21 cellular contexts compared by ENCODE assay signal in the genomic region with DNA sequence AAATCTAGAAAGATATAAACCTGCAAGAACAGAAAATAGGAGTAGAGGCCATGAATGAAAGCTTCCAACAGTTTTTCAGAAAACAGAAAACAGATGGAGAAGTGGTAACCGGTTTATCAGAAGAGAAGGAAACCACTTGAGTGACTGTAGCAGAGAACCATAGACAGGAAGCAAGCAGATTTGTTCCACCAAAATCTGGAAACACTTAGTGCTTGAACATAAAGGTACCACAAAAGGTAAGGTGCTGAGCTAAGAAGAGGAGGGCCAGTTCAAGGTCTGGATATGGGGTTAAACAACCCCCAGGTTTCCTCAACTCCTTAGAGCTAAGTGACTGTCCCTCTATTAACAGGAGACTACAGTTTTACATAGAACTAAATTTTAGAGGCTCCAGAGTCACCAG. TPM values are rescaled to one million over a fixed set of nuclear protein-coding genes. Genes with fewer than 3 reads are reported as not detected.
DNase-seq lines count a peak whose midpoint lies in the region; ATAC-seq and TF ChIP-seq lines count a peak whose summit lies in the region.
"Had no signal": no experiment of that assay in that cellular context is flagged by ENCODE, and none has a peak within 500 bp of the region (broad histone marks: within the 10 kb centered on the region; RNA-seq: fewer than 3 reads in every experiment).

No MANE protein-coding gene starts in this region.

- POLR2A ChIA-PET in T-cell (lab: Charles Lee), result interaction anchor here (0.5 to 1.6 kb wide), 3 partner anchors 10 to 54 kb away, joined by 3 to 4 read pairs (median 3); no protein-coding TSS in a partner anchor

- no peaks in the 10 kb centered on the region for H3K4me1 ChIP-seq in ascending aorta
- H3K4me1 ChIP-seq: HAP-1, uterus had no signal

- no peaks in the 10 kb centered on the region for H3K27me3 Mint-ChIP-seq in activated naive CD4-positive, alpha-beta T cell treated with anti-CD3 and anti-CD28 coated beads, Interleukin-2, amount 50 U/mL, for 24 hours
- H3K27me3 Mint-ChIP-seq in activated naive CD4-positive, alpha-beta T cell treated with anti-CD3 and anti-CD28 coated beads, Interleukin-2, amount 10 ng/mL, durations not matched to agents 7 days and 5 days, result no peaks in the 10 kb centered on the region
- no peaks in the 10 kb centered on the region for H3K27me3 Mint-ChIP-seq in T-cell
- H3K27me3 Mint-ChIP-seq in central memory CD8-positive, alpha-beta T cell, result no peaks in the 10 kb centered on the region
- no peaks in the 10 kb centered on the region for H3K27me3 Mint-ChIP-seq in stimulated activated naive CD8-positive, alpha-beta T cell treated with anti-CD3 and anti-CD28 coated beads, Interleukin-15, Interleukin-2, amounts not matched to agents 100 ng/mL and 50 ng/mL, for 24 hours

- H3K27ac Mint-ChIP-seq in activated naive CD4-positive, alpha-beta T cell treated with anti-CD3 and anti-CD28 coated beads, Interleukin-2, amount 50 U/mL, for 24 hours, result peak overlapping the region; percentile 53
- no peak overlapping the region for H3K27ac Mint-ChIP-seq in activated naive CD4-positive, alpha-beta T cell treated with anti-CD3 and anti-CD28 coated beads, Interleukin-2, amount 10 ng/mL, durations not matched to agents 7 days and 5 days
- peak overlapping the region; percentile 13 to 17 for H3K27ac Mint-ChIP-seq in T-cell
- peak overlapping the region; percentile 73 for H3K27ac Mint-ChIP-seq in central memory CD8-positive, alpha-beta T cell (ENCODE audit: low read depth)
- H3K27ac Mint-ChIP-seq in stimulated activated naive CD8-positive, alpha-beta T cell treated with anti-CD3 and anti-CD28 coated beads, Interleukin-15, Interleukin-2, amounts not matched to agents 100 ng/mL and 50 ng/mL, for 24 hours, result peak overlapping the region; percentile 39

- no peaks in the 10 kb centered on the region for H3K9me3 Mint-ChIP-seq in activated naive CD4-positive, alpha-beta T cell treated with anti-CD3 and anti-CD28 coated beads, Interleukin-2, amount 50 U/mL, for 24 hours
- H3K9me3 Mint-ChIP-seq in activated naive CD4-positive, alpha-beta T cell treated with anti-CD3 and anti-CD28 coated beads, Interleukin-2, amount 10 ng/mL, durations not matched to agents 7 days and 5 days, result no peaks in the 10 kb centered on the region
- no peaks in the 10 kb centered on the region for H3K9me3 Mint-ChIP-seq in T-cell
- H3K9me3 Mint-ChIP-seq in central memory CD8-positive, alpha-beta T cell, result no peaks in the 10 kb centered on the region
- no peaks in the 10 kb centered on the region for H3K9me3 Mint-ChIP-seq in stimulated activated naive CD8-positive, alpha-beta T cell treated with anti-CD3 and anti-CD28 coated beads, Interleukin-15, Interleukin-2, amounts not matched to agents 100 ng/mL and 50 ng/mL, for 24 hours
- H3K9me3 Mint-ChIP-seq: activated naive CD4-positive, alpha-beta T cell treated with anti-CD3 and anti-CD28 coated beads, Interleukin-2, amount 50 U/mL, for 72 hours had no signal

- H3K36me3 ChIP-seq in ascending aorta, result peaks cover 14 to 41% of the 10 kb centered on the region in 2 donors
- H3K36me3 ChIP-seq: uterus had no signal

- no peak overlapping the region for H3K4me3 Mint-ChIP-seq in activated naive CD4-positive, alpha-beta T cell treated with anti-CD3 and anti-CD28 coated beads, Interleukin-2, amount 50 U/mL, for 24 hours
- H3K4me3 Mint-ChIP-seq in activated naive CD4-positive, alpha-beta T cell treated with anti-CD3 and anti-CD28 coated beads, Interleukin-2, amount 10 ng/mL, durations not matched to agents 7 days and 5 days, result no peak overlapping the region
- H3K4me3 Mint-ChIP-seq in T-cell, result no peak overlapping the region
- H3K4me3 Mint-ChIP-seq in central memory CD8-positive, alpha-beta T cell, result no peak overlapping the region
- H3K4me3 Mint-ChIP-seq in stimulated activated naive CD8-positive, alpha-beta T cell treated with anti-CD3 and anti-CD28 coated beads, Interleukin-15, Interleukin-2, amounts not matched to agents 100 ng/mL and 50 ng/mL, for 24 hours, result no peak overlapping the region

- DNase-seq in activated naive CD4-positive, alpha-beta T cell treated with anti-CD3 and anti-CD28 coated beads, Interleukin-2, amount 10 ng/mL, durations not matched to agents 7 days and 5 days, result no peak
- DNase-seq in T-cell (no peak), head of caudate nucleus (no peak), ascending aorta (ENCODE audit: low spot score in 2 of 2) (no peak)
- DNase-seq in central memory CD8-positive, alpha-beta T cell (ENCODE audit: low spot score in 2 of 2), result no peak
- no peak for DNase-seq in effector CD4-positive, alpha-beta T cell
- DNase-seq: activated CD4-positive, alpha-beta T cell treated with anti-CD3 and anti-CD28 coated beads, Interleukin-2, amount 50 U/mL, for 4 hours; glutamatergic neuron; NCI-H1436; PC-3; SHP77 treated with DMSO at 0.1 percent for 48 hours; uterus had no signal

- H3K9me3 ChIP-seq in ascending aorta, result no peaks in the 10 kb centered on the region
- H3K9me3 ChIP-seq: BLaER1 treated with 17β-estradiol and CSF1 and Interleukin-3, amounts not matched to agents 10 nM and 100 nM; HAP-1; uterus had no signal

- H3K4me3 ChIP-seq in ascending aorta, result no peak overlapping the region
- H3K4me3 ChIP-seq: BLaER1 treated with 17β-estradiol and CSF1 and Interleukin-3, amounts not matched to agents 10 nM and 100 nM; GM12878; HAP-1; lung; uterus had no signal

- TF ChIP-seq CTCF in ascending aorta (IDR thresholded peaks at IDR 0.05), result no peak

- no peaks in the 10 kb centered on the region for H3K27me3 ChIP-seq in ascending aorta
- H3K27me3 ChIP-seq: BLaER1 treated with 17β-estradiol and CSF1 and Interleukin-3, amounts not matched to agents 10 nM and 100 nM; uterus had no signal

- intact Hi-C loops in head of caudate nucleus (cut with DNase I) (no loop called here), ascending aorta (cut with DNase I) (no loop called here)

- CTCF ChIA-PET in activated naive CD4-positive, alpha-beta T cell treated with anti-CD3 and anti-CD28 coated beads, Interleukin-2, amount 10 ng/mL, durations not matched to agents 7 days and 5 days (lab: Charles Lee), result interaction anchor here (1.1 kb wide), 1 partner anchor 76 kb away, joined by 3 read pairs; no protein-coding TSS in a partner anchor
- CTCF ChIA-PET in T-cell (lab: Charles Lee), result no interaction called here

- no peak for ATAC-seq in T-cell (replicated peaks in 1 of 4)
- no peak for ATAC-seq in central memory CD8-positive, alpha-beta T cell (replicated peaks; ENCODE audit: extremely low read depth, poor library complexity, severe bottlenecking)
- ATAC-seq: activated naive CD4-positive, alpha-beta T cell treated with anti-CD3 and anti-CD28 coated beads, Interleukin-2, amount 50 U/mL, for 72 hours; GM12878; PC-3 had no signal

- H3K4me1 Mint-ChIP-seq in activated naive CD4-positive, alpha-beta T cell treated with anti-CD3 and anti-CD28 coated beads, Interleukin-2, amount 50 U/mL, for 24 hours, result peaks cover 59% of the 10 kb centered on the region
- peaks cover 22% of the 10 kb centered on the region for H3K4me1 Mint-ChIP-seq in activated naive CD4-positive, alpha-beta T cell treated with anti-CD3 and anti-CD28 coated beads, Interleukin-2, amount 10 ng/mL, durations not matched to agents 7 days and 5 days
- peaks cover 35 to 43% (median 43%) of the 10 kb centered on the region in 3 donors for H3K4me1 Mint-ChIP-seq in T-cell
- peaks cover 34% of the 10 kb centered on the region for H3K4me1 Mint-ChIP-seq in central memory CD8-positive, alpha-beta T cell
- peaks cover 22% of the 10 kb centered on the region for H3K4me1 Mint-ChIP-seq in stimulated activated naive CD8-positive, alpha-beta T cell treated with anti-CD3 and anti-CD28 coated beads, Interleukin-15, Interleukin-2, amounts not matched to agents 100 ng/mL and 50 ng/mL, for 24 hours (ENCODE audit: low read depth)

- no peak overlapping the region for H3K27ac ChIP-seq in ascending aorta
- H3K27ac ChIP-seq: KMS-11, uterus had no signal

- peaks cover 17% of the 10 kb centered on the region for H3K36me3 Mint-ChIP-seq in activated naive CD4-positive, alpha-beta T cell treated with anti-CD3 and anti-CD28 coated beads, Interleukin-2, amount 50 U/mL, for 24 hours
- peaks cover 48% of the 10 kb centered on the region for H3K36me3 Mint-ChIP-seq in activated naive CD4-positive, alpha-beta T cell treated with anti-CD3 and anti-CD28 coated beads, Interleukin-2, amount 10 ng/mL, durations not matched to agents 7 days and 5 days
- peaks cover 33% of the 10 kb centered on the region for H3K36me3 Mint-ChIP-seq in T-cell
- peaks cover 56% of the 10 kb centered on the region for H3K36me3 Mint-ChIP-seq in central memory CD8-positive, alpha-beta T cell (ENCODE audit: insufficient read depth)
- H3K36me3 Mint-ChIP-seq in stimulated activated naive CD8-positive, alpha-beta T cell treated with anti-CD3 and anti-CD28 coated beads, Interleukin-15, Interleukin-2, amounts not matched to agents 100 ng/mL and 50 ng/mL, for 24 hours (ENCODE audit: low read depth), result peaks cover 77% of the 10 kb centered on the region

RNA-seq across cellular contexts. Expression of a gene that starts 9.2 kb away (rescaled TPM):
- total RNA-seq in T-cell (under 1 TPM in 3 of 5 donors, not detected in 2; 0.03 to 0.07 (median 0.03) TPM), ascending aorta (not detected)
- total RNA-seq: skeletal muscle tissue had no signal

RNA-seq across cellular contexts. Expression of a gene that starts 11.5 kb away (rescaled TPM):
- total RNA-seq in T-cell (10 to 100 TPM; 45.7 to 56.5 (median 50.8) TPM), ascending aorta (5.6 TPM)

RNA-seq across cellular contexts. Expression of a gene that starts 11.6 kb away (rescaled TPM):
- total RNA-seq in T-cell (10 to 100 TPM in 2 of 5 donors, 1 to 10 TPM in 3; 4.2 to 10.9 (median 9.5) TPM), ascending aorta (3.1 TPM)
